Comparison of ENCODE assay signal across 23 cellular contexts in the genomic region with DNA sequence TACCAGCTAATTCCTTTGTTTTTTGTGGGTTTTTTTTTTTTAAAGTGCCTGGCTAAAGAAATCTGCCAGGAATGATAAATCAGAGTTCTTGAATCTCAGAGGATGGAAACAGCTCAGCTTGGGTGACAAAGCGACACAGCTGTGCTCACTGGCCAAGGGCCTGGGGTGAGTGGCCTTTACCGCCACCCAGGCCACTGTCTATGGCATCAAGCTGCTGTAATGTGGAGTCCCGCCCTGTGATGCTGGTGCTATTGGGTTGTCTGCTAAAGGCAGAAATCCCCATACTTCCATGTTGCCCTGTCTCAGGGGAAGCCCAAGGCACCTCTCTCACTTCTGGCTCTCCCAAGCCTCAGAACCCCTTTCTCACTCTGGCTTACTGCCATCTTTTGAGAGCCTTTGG.
"Had no signal": no experiment of that assay in that cellular context is flagged by ENCODE, and none has a peak within 500 bp of the region (broad histone marks: within the 10 kb centered on the region; RNA-seq: fewer than 3 reads in every experiment).

No MANE protein-coding gene starts in this region.

- FAIRE-seq: keratinocyte had no signal

- H3K4me3 ChIP-seq: breast epithelium, colonic mucosa, esophagus squamous epithelium, heart right ventricle, lower lobe of right lung, neural progenitor cell, prostate gland, skin epidermis, transverse colon, vagina had no signal

- H3K36me3 Mint-ChIP-seq: activated naive CD8-positive, alpha-beta T cell treated with anti-CD3 and anti-CD28 coated beads for 36 hours; naive thymus-derived CD8-positive, alpha-beta T cell; neural progenitor cell; stimulated activated memory B cell treated with anti-CD40 and anti-IgM and Interleukin-4, amounts not matched to agents 10 μg/mL and 1 μg/mL and 100 μg/mL, for 72 hours; WTC11 had no signal

- H3K9me3 Mint-ChIP-seq: activated naive CD8-positive, alpha-beta T cell treated with anti-CD3 and anti-CD28 coated beads for 36 hours; activated T-cell treated with anti-CD3 and anti-CD28 coated beads, Interleukin-2, amount 50 U/mL, for 4 hours; activated T-helper 2 cell treated with anti-CD3 and anti-CD28 coated beads, Interferon-gamma antibody, Interleukin-2, Interleukin-4, amounts not matched to agents 10 μg/mL and 5 μg/mL and 100 μg/mL, durations not matched to agents 14 hours and 24 hours and 36 hours; naive thymus-derived CD8-positive, alpha-beta T cell; stimulated activated memory B cell treated with anti-CD40 and anti-IgM and Interleukin-4, amounts not matched to agents 10 μg/mL and 1 μg/mL and 100 μg/mL, for 72 hours; WTC11 had no signal

- DNase-seq: activated CD8-positive, alpha-beta memory T cell treated with anti-CD3 and anti-CD28 coated beads, Interleukin-2, amount 50 U/mL, for 48 hours; activated naive CD4-positive, alpha-beta T cell; activated naive CD8-positive, alpha-beta T cell treated with anti-CD3 and anti-CD28 coated beads for 36 hours; activated T-cell treated with anti-CD3 and anti-CD28 coated beads, Interleukin-2, amount 50 U/mL, for 4 hours; colonic mucosa; endodermal cell; esophagus squamous epithelium; heart right ventricle; left colon; lower lobe of right lung; naive thymus-derived CD8-positive, alpha-beta T cell; stimulated activated CD4-positive, alpha-beta T cell treated with anti-CD3 and anti-CD28 coated beads, Interleukin-1b, Interleukin-23, amount 100 ng/mL, for 48 hours; T-helper 9 cell; transverse colon had no signal

- H3K27ac ChIP-seq: breast epithelium, colonic mucosa, esophagus squamous epithelium, heart right ventricle, lower lobe of right lung, neural progenitor cell, prostate gland, skin epidermis, transverse colon, vagina had no signal

- H3K36me3 ChIP-seq: breast epithelium, colonic mucosa, esophagus squamous epithelium, heart right ventricle, lower lobe of right lung, neural progenitor cell, prostate gland, transverse colon, vagina had no signal

- H2AFZ ChIP-seq: neural progenitor cell had no signal

- H3K4me1 Mint-ChIP-seq: activated naive CD8-positive, alpha-beta T cell treated with anti-CD3 and anti-CD28 coated beads for 36 hours; naive thymus-derived CD8-positive, alpha-beta T cell; stimulated activated memory B cell treated with anti-CD40 and anti-IgM and Interleukin-4, amounts not matched to agents 10 μg/mL and 1 μg/mL and 100 μg/mL, for 72 hours had no signal

- H3K27ac Mint-ChIP-seq: activated naive CD8-positive, alpha-beta T cell treated with anti-CD3 and anti-CD28 coated beads for 36 hours; activated T-helper 2 cell treated with anti-CD3 and anti-CD28 coated beads, Interferon-gamma antibody, Interleukin-2, Interleukin-4, amounts not matched to agents 10 μg/mL and 5 μg/mL and 100 μg/mL, durations not matched to agents 14 hours and 24 hours and 36 hours; endodermal cell; neural progenitor cell; stimulated activated memory B cell treated with anti-CD40 and anti-IgM and Interleukin-4, amounts not matched to agents 10 μg/mL and 1 μg/mL and 100 μg/mL, for 72 hours; WTC11 had no signal

- H3K27me3 ChIP-seq: breast epithelium, colonic mucosa, heart right ventricle, neural progenitor cell, transverse colon, vagina had no signal

- H3K4me3 Mint-ChIP-seq: activated naive CD8-positive, alpha-beta T cell treated with anti-CD3 and anti-CD28 coated beads for 36 hours; activated T-cell treated with anti-CD3 and anti-CD28 coated beads, Interleukin-2, amount 50 U/mL, for 4 hours; endodermal cell; naive thymus-derived CD8-positive, alpha-beta T cell; neural progenitor cell; stimulated activated memory B cell treated with anti-CD40 and anti-IgM and Interleukin-4, amounts not matched to agents 10 μg/mL and 1 μg/mL and 100 μg/mL, for 72 hours; WTC11 had no signal

- H3K9me3 ChIP-seq: breast epithelium, colonic mucosa, esophagus squamous epithelium, heart right ventricle, lower lobe of right lung, prostate gland, transverse colon, vagina had no signal

- ATAC-seq: activated T-cell treated with anti-CD3 and anti-CD28 coated beads, Interleukin-2, amount 50 U/mL, for 4 hours; left colon; lower lobe of right lung; naive thymus-derived CD8-positive, alpha-beta T cell; stimulated activated memory B cell treated with anti-CD40 and anti-IgM and Interleukin-4, amounts not matched to agents 10 μg/mL and 1 μg/mL and 100 μg/mL, for 72 hours; WTC11 had no signal

- H3K9ac ChIP-seq: neural progenitor cell had no signal

- H3K4me2 ChIP-seq: neural progenitor cell had no signal

- H3K4me1 ChIP-seq: breast epithelium, colonic mucosa, esophagus squamous epithelium, heart right ventricle, lower lobe of right lung, prostate gland, transverse colon, vagina had no signal
